Comparison of ENCODE assay signal across 23 cellular contexts in genomic region chr5:14908195-14908594, GRCh38. TPM values are rescaled to one million over a fixed set of nuclear protein-coding genes. Genes with fewer than 3 reads are reported as not detected.
DNase-seq lines count a peak whose midpoint lies in the region; ATAC-seq, FAIRE-seq and TF ChIP-seq lines count a peak whose summit lies in the region.
"Had no signal": no experiment of that assay in that cellular context is flagged by ENCODE, and none has a peak within 500 bp of the region (broad histone marks: within the 10 kb centered on the region; RNA-seq: fewer than 3 reads in every experiment).

No MANE protein-coding gene starts in this region.

- H3K27me3 ChIP-seq in GM23248 (replicated peaks; ENCODE audit: insufficient read depth) = no peaks in the 10 kb centered on the region
- no peaks in the 10 kb centered on the region for H3K27me3 ChIP-seq in keratinocyte (ENCODE audit: control insufficient read depth, extremely low read depth, insufficient read depth, low read length)
- H3K27me3 ChIP-seq: adrenal gland, transverse colon had no signal

- H3K27ac ChIP-seq in GM23248 = no peak overlapping the region
- no peak overlapping the region for H3K27ac ChIP-seq in keratinocyte (ENCODE audit: control insufficient read depth, insufficient read depth, low read length)
- H3K27ac ChIP-seq: adrenal gland, skin epidermis, transverse colon, WERI-Rb-1 had no signal

- H4K20me1 ChIP-seq in GM23248 (ENCODE audit: insufficient read depth) = no peaks in the 10 kb centered on the region
- no peaks in the 10 kb centered on the region for H4K20me1 ChIP-seq in keratinocyte (ENCODE audit: control insufficient read depth, extremely low read depth, insufficient read depth, low read length)

- no peak overlapping the region for H2AFZ ChIP-seq in GM23248
- H2AFZ ChIP-seq in keratinocyte (ENCODE audit: control insufficient read depth, low read length) = no peak overlapping the region

- WGBS in GM23248 (ENCODE audit: low coverage in 1 of 2, low lambda C conversion rate in 2 of 2, missing lambda C conversion rate in 2 of 2), 2 experiments = 51 to 59% methylated on average over 6 of the region's 6 CpGs

- H3K4me3 ChIP-seq in GM23248 (no peak overlapping the region), epithelial cell of esophagus (ENCODE audit: low read length) (no peak overlapping the region), keratinocyte (ENCODE audit: control insufficient read depth in 2 of 3, extremely low read depth in 1 of 3, insufficient read depth in 2 of 3, low read depth in 1 of 3, low read length in 3 of 3) (no peak overlapping the region)
- H3K4me3 ChIP-seq: adrenal gland, skin epidermis, transverse colon had no signal

- H3K9ac ChIP-seq in GM23248 (no peak overlapping the region), keratinocyte (ENCODE audit: control insufficient read depth, extremely low read depth, insufficient read depth, low read length) (no peak overlapping the region)

- TF ChIP-seq CTCF in epithelial cell of esophagus (IDR thresholded peaks at IDR 0.05; ENCODE audit: insufficient read depth, low read depth, low read length, missing control alignments) = no peak
- TF ChIP-seq CTCF in keratinocyte (optimal IDR thresholded peaks at IDR 0.05 in 1 of 3, IDR thresholded peaks at IDR 0.05 in 1 of 3, conservative IDR thresholded peaks at IDR 0.05 in 1 of 3; ENCODE audit: extremely low read depth in 1 of 3, insufficient read depth in 2 of 3, low read length in 3 of 3) = no peak

- H3F3A ChIP-seq in GM23248 (ENCODE audit: insufficient read depth) = peaks cover 2% of the 10 kb centered on the region; the same call in 1 of the 2 replicates

- H3K4me1 ChIP-seq in GM23248 (ENCODE audit: insufficient read depth) (peaks cover 9% of the 10 kb centered on the region), keratinocyte (ENCODE audit: control insufficient read depth, extremely low read depth, insufficient read depth, low read length) (peaks cover 7% of the 10 kb centered on the region)
- H3K4me1 ChIP-seq: adrenal gland, transverse colon had no signal

- no peak for FAIRE-seq in keratinocyte (lab: Jason Lieb, UNC)
- FAIRE-seq: kidney had no signal

- H3K4me2 ChIP-seq in GM23248 (ENCODE audit: unreplicated experiment) = no peak overlapping the region
- H3K4me2 ChIP-seq in keratinocyte (ENCODE audit: control insufficient read depth, extremely low read depth, insufficient read depth, low read depth, low read length) = peak overlapping the region; percentile 18

- H3K9me1 ChIP-seq in keratinocyte (ENCODE audit: control insufficient read depth, extremely low read depth, insufficient read depth, low read length) = no peaks in the 10 kb centered on the region

- H3K9me2 ChIP-seq in GM23248 (ENCODE audit: insufficient read depth) = no peaks in the 10 kb centered on the region

- H3K36me3 ChIP-seq in GM23248 (ENCODE audit: low read depth) (no peaks in the 10 kb centered on the region), keratinocyte (ENCODE audit: control insufficient read depth in 2 of 2, extremely low read depth in 1 of 2, insufficient read depth in 2 of 2, low read length in 2 of 2) (no peaks in the 10 kb centered on the region)
- H3K36me3 ChIP-seq: adrenal gland, transverse colon, WERI-Rb-1 had no signal

- in situ Hi-C loops in GM23248 (cut with MboI) = no loop called here

- H3K79me2 ChIP-seq in GM23248 (ENCODE audit: insufficient read depth) = no peaks in the 10 kb centered on the region
- H3K79me2 ChIP-seq in keratinocyte (ENCODE audit: control insufficient read depth, insufficient read depth, low read length) = no peaks in the 10 kb centered on the region

- dilution Hi-C loops in keratinocyte (cut with MboI; ENCODE audit: extremely low pct_ligation_motif_present, low sequenced_read_pairs) = no loop called here

- H3K9me3 ChIP-seq in GM23248 (ENCODE audit: low read depth) (no peaks in the 10 kb centered on the region), keratinocyte (ENCODE audit: control insufficient read depth, low read depth, low read length) (no peaks in the 10 kb centered on the region)
- H3K9me3 ChIP-seq: adrenal gland, transverse colon had no signal

- ATAC-seq in GM18907 (IDR thresholded peaks at IDR 0.05; ENCODE audit: unreplicated experiment) (no peak), GM18498 (IDR thresholded peaks at IDR 0.05; ENCODE audit: unreplicated experiment) (no peak)

- DNase-seq in GM23248 (peak; percentile 24), NCI-H69 (lab: John Stamatoyannopoulos, UW) (peak; percentile 27), epithelial cell of esophagus (ENCODE audit: low read depth) (peak; percentile 89), keratinocyte (ENCODE audit: low read depth, low spot score) (no peak), NCI-H1436 treated with DMSO at 0.1 percent for 48 hours (lab: John Stamatoyannopoulos, UW) (no peak)
- DNase-seq: activated CD4-positive, alpha-beta T cell treated with anti-CD3 and anti-CD28 coated beads, Interleukin-2, amount 50 U/mL, for 4 hours; activated gamma-delta T cell; adrenal gland; effector memory CD4-positive, alpha-beta T cell; EL; H9; hippocampal formation; kidney; mesendoderm; NCI-H187; nephron progenitor cell; posterior cingulate gyrus; T-helper 2 cell; transverse colon; WERI-Rb-1 had no signal

RNA-seq across cellular contexts. Expression of gene ANKH, which starts 36.6 kb away (rescaled TPM):
- 47.6 and 51.5 TPM in 2 replicates for total RNA-seq in GM23248 (2014; rRNA removed; shearing (Covaris generic))
- polyA plus RNA-seq in GM23248 (2016; fragmentation: Nextera tagmentation; extraction: Ambion mirVana) (42.3 and 45.9 TPM in 2 replicates), keratinocyte (12.6 to 13.8 TPM (median 12.9 TPM) in 3 replicates)
- 13.3 TPM for polyA plus RNA-seq in keratinocyte (2011; ENCODE audit: low read depth)
- 15.0 and 17.8 TPM in 2 replicates for polyA plus RNA-seq in keratinocyte (2011; cell fraction: cytosol; rRNA removed)
- 13.0 and 14.4 TPM in 2 replicates for polyA plus RNA-seq in keratinocyte (2011; cell fraction: nucleus; rRNA removed)
- polyA plus RNA-seq in keratinocyte (2012; ENCODE audit: low replicate concordance) = 17.4 and 28.5 TPM in 2 replicates
- 16.8 to 45.6 TPM (median 19.3 TPM) in 3 replicates for polyA minus RNA-seq in keratinocyte
- 14.6 TPM for polyA minus RNA-seq in keratinocyte (2011; cell fraction: cytosol; rRNA and poly(A)+ RNA removed)
- polyA minus RNA-seq in keratinocyte (2011; cell fraction: nucleus; rRNA and poly(A)+ RNA removed) = 9.7 and 15.7 TPM in 2 replicates

Comparison
In these comparisons a context has a peak if more than half of its experiments do, and no peak if none do; other contexts are left out.
1. DNase-seq: peak in GM23248 (single experiment), NCI-H69 (single experiment) and epithelial cell of esophagus (single experiment); none in keratinocyte (single experiment) and NCI-H1436 treated with DMSO at 0.1 percent for 48 hours (single experiment).